ENCODE assay signal across 29 cellular contexts in genomic region chr20:4305091-4305490, GRCh38. TPM values are rescaled to one million over a fixed set of nuclear protein-coding genes. Genes with fewer than 3 reads are reported as not detected.
"Had no signal": no experiment of that assay in that cellular context is flagged by ENCODE, and none has a peak within 500 bp of the region (broad histone marks: within the 10 kb centered on the region; RNA-seq: fewer than 3 reads in every experiment).

No MANE protein-coding gene starts in this region.

- H3K27ac ChIP-seq: brain microvascular endothelial cell, SJCRH30 had no signal

- H3K4me1 ChIP-seq: SJCRH30 had no signal

- H3K36me3 Mint-ChIP-seq: activated naive CD4-positive, alpha-beta T cell treated with anti-CD3 and anti-CD28 coated beads, Interleukin-2, amount 10 ng/mL, durations not matched to agents 7 days and 5 days; activated naive CD8-positive, alpha-beta T cell had no signal

- H3K9me3 Mint-ChIP-seq: activated CD4-positive, alpha-beta T cell treated with anti-CD3 and anti-CD28 coated beads, Interleukin-2, amount 10 ng/mL, durations not matched to agents 24 days and 14 days; activated CD8-positive, alpha-beta T cell treated with anti-CD3 and anti-CD28 coated beads for 36 hours; activated naive CD4-positive, alpha-beta T cell treated with anti-CD3 and anti-CD28 coated beads, Interleukin-2, amount 10 ng/mL, durations not matched to agents 7 days and 5 days; activated naive CD8-positive, alpha-beta T cell treated with anti-CD3 and anti-CD28 coated beads, Interleukin-2, amount 50 U/mL, for 24 hours; activated T-cell treated with anti-CD3 and anti-CD28 coated beads, Interleukin-2, amount 50 U/mL, for 4 hours; central memory CD8-positive, alpha-beta T cell; T-helper 1 cell treated with Interleukin-12 subunit alpha and Interleukin-12 subunit beta and Interleukin-4 antibody, amounts not matched to agents 30 μg/mL and 1 μg/mL, for 36 hours; T-helper 2 cell treated with Interferon-gamma antibody and Interleukin-4, amounts not matched to agents 5 μg/mL and 100 μg/mL, for 36 hours had no signal

- H3K27me3 ChIP-seq: brain microvascular endothelial cell, SJCRH30 had no signal

- DNase-seq: activated CD4-positive, alpha-beta T cell treated with anti-CD3 and anti-CD28 coated beads, Interleukin-2, amount 10 ng/mL, durations not matched to agents 24 days and 14 days; activated CD4-positive, alpha-beta T cell treated with anti-CD3 and anti-CD28 coated beads, Interleukin-2, amount 50 U/mL, for 4 hours; activated CD8-positive, alpha-beta T cell treated with anti-CD3 and anti-CD28 coated beads for 36 hours; activated effector memory CD4-positive, alpha-beta T cell treated with Interleukin-2 at 50 U/mL for 16 hours; activated naive CD4-positive, alpha-beta T cell treated with anti-CD3 and anti-CD28 coated beads, Interleukin-2, amount 10 ng/mL, durations not matched to agents 7 days and 5 days; activated naive CD8-positive, alpha-beta T cell treated with anti-CD3 and anti-CD28 coated beads, Interleukin-2, amount 50 U/mL, for 24 hours; activated T-cell treated with anti-CD3 and anti-CD28 coated beads for 4 hours; activated T-cell treated with anti-CD3 and anti-CD28 coated beads, Interleukin-2, amount 50 U/mL, for 4 hours; brain microvascular endothelial cell; KG1; MM.1S; MV-4-11; NCI-H1092; NCI-H187 treated with DMSO at 0.1 percent for 48 hours; NCI-H2081; NCI-H2171 treated with DMSO at 0.1 percent for 48 hours; NCI-H2227 treated with DMSO at 0.1 percent for 48 hours; NCI-H446 treated with DMSO at 0.1 percent for 48 hours; NCI-H524; SHP77; SJCRH30; SK-N-SH had no signal

- H3K4me3 ChIP-seq: SJCRH30 had no signal

- H3K4me1 Mint-ChIP-seq: activated CD4-positive, alpha-beta T cell treated with anti-CD3 and anti-CD28 coated beads, Interleukin-2, amount 10 ng/mL, durations not matched to agents 24 days and 14 days; activated naive CD4-positive, alpha-beta T cell treated with anti-CD3 and anti-CD28 coated beads, Interleukin-2, amount 10 ng/mL, durations not matched to agents 7 days and 5 days; activated naive CD8-positive, alpha-beta T cell treated with anti-CD3 and anti-CD28 coated beads, Interleukin-2, amount 50 U/mL, for 24 hours; central memory CD8-positive, alpha-beta T cell had no signal

- H3K36me3 ChIP-seq: brain microvascular endothelial cell, SJCRH30 had no signal

- H3K4me3 Mint-ChIP-seq: activated CD4-positive, alpha-beta T cell treated with anti-CD3 and anti-CD28 coated beads, Interleukin-2, amount 10 ng/mL, durations not matched to agents 24 days and 14 days; activated CD8-positive, alpha-beta T cell treated with anti-CD3 and anti-CD28 coated beads for 36 hours; activated naive CD4-positive, alpha-beta T cell treated with anti-CD3 and anti-CD28 coated beads, Interleukin-2, amount 10 ng/mL, durations not matched to agents 7 days and 5 days; activated naive CD8-positive, alpha-beta T cell; activated naive CD8-positive, alpha-beta T cell treated with anti-CD3 and anti-CD28 coated beads, Interleukin-2, amount 50 U/mL, for 24 hours; activated T-cell treated with anti-CD3 and anti-CD28 coated beads, Interleukin-2, amount 50 U/mL, for 4 hours; central memory CD8-positive, alpha-beta T cell; T-helper 1 cell treated with Interleukin-12 subunit alpha and Interleukin-12 subunit beta and Interleukin-4 antibody, amounts not matched to agents 30 μg/mL and 1 μg/mL, for 36 hours; T-helper 2 cell treated with Interferon-gamma antibody and Interleukin-4, amounts not matched to agents 5 μg/mL and 100 μg/mL, for 36 hours had no signal

- H3K9ac ChIP-seq: SK-N-SH had no signal

- H3K9me3 ChIP-seq: SJCRH30, SK-N-SH had no signal

- ATAC-seq: activated CD8-positive, alpha-beta T cell treated with anti-CD3 and anti-CD28 coated beads for 36 hours; activated naive CD8-positive, alpha-beta T cell treated with anti-CD3 and anti-CD28 coated beads, Interleukin-2, amount 50 U/mL, for 24 hours; activated T-cell treated with anti-CD3 and anti-CD28 coated beads, Interleukin-2, amount 50 U/mL, for 4 hours; Panc1 had no signal

- H3K27ac Mint-ChIP-seq: activated CD4-positive, alpha-beta T cell treated with anti-CD3 and anti-CD28 coated beads, Interleukin-2, amount 10 ng/mL, durations not matched to agents 24 days and 14 days; activated CD8-positive, alpha-beta T cell treated with anti-CD3 and anti-CD28 coated beads for 36 hours; activated naive CD4-positive, alpha-beta T cell treated with anti-CD3 and anti-CD28 coated beads, Interleukin-2, amount 10 ng/mL, durations not matched to agents 7 days and 5 days; activated naive CD8-positive, alpha-beta T cell; activated naive CD8-positive, alpha-beta T cell treated with anti-CD3 and anti-CD28 coated beads, Interleukin-2, amount 50 U/mL, for 24 hours; T-helper 1 cell treated with Interleukin-12 subunit alpha and Interleukin-12 subunit beta and Interleukin-4 antibody, amounts not matched to agents 30 μg/mL and 1 μg/mL, for 36 hours; T-helper 2 cell treated with Interferon-gamma antibody and Interleukin-4, amounts not matched to agents 5 μg/mL and 100 μg/mL, for 36 hours had no signal

RNA-seq across cellular contexts. Expression of gene ADRA1D, which starts 56.0 kb away (rescaled TPM):
- total RNA-seq: activated CD4-positive, alpha-beta T cell treated with anti-CD3 and anti-CD28 coated beads, Interleukin-2, amount 10 ng/mL, durations not matched to agents 24 days and 14 days; activated CD8-positive, alpha-beta T cell treated with anti-CD3 and anti-CD28 coated beads for 36 hours; activated T-cell treated with anti-CD3 and anti-CD28 coated beads, Interleukin-2, amount 50 U/mL, for 4 hours; chondrocyte; LHCN-M2; SJCRH30 had no signal
